ENCODE assay signal across 8 cellular contexts in genomic region chr14:50038398-50039119, GRCh38.
A peak's percentile ranks its signal among the peaks of the same experiment; 100 is the strongest.
DNase-seq lines count a peak whose midpoint lies in the region; ATAC-seq and TF ChIP-seq lines count a peak whose summit lies in the region.

No MANE protein-coding gene starts in this region.

- in situ Hi-C loops in HAP-1 (cut with MboI; ENCODE audit: low sequenced_read_pairs), result no loop called here

- TF ChIP-seq CTCF in AG10803 (conservative IDR thresholded peaks at IDR 0.05; ENCODE audit: low read length) (peak; percentile 27; the same call in 1 of the 2 replicates), cardiac fibroblast (IDR thresholded peaks at IDR 0.05; ENCODE audit: low read depth, low read length) (peak; percentile 31), omental fat pad (IDR thresholded peaks at IDR 0.05) (no peak)

- H3K36me3 ChIP-seq in HAP-1 (replicated peaks), result no peaks in the 10 kb centered on the region

- H3K4me1 ChIP-seq in HAP-1, result peaks cover 9% of the 10 kb centered on the region; the same call in 1 of the 2 replicates

- H3K27me3 ChIP-seq in HAP-1 (ENCODE audit: low read depth), result no peaks in the 10 kb centered on the region

- H3K9me3 ChIP-seq in HAP-1, result 0 out of 2 replicates have a peak, but pooled peaks cover 4% of the 10 kb centered on the region

- H3K4me3 ChIP-seq in AG10803 (ENCODE audit: low read length), result no peak overlapping the region
- no peak overlapping the region for H3K4me3 ChIP-seq in cardiac fibroblast (replicated peaks in 1 of 2; ENCODE audit: low read depth in 2 of 2, low read length in 2 of 2)
- H3K4me3 ChIP-seq in HAP-1, result no peak overlapping the region

- DNase-seq in AG10803 (ENCODE audit: low read depth) (peak; percentile 98), cardiac fibroblast (ENCODE audit: low read depth in 2 of 2) (peak; percentile 74 to 98), omental fat pad (ENCODE audit: low spot score) (no peak), cerebellum (ENCODE audit: low spot score) (no peak), HAP-1 (ENCODE audit: low spot score in 2 of 2) (no peak)

- ATAC-seq in GM19043 (IDR thresholded peaks at IDR 0.05; ENCODE audit: low read depth, unreplicated experiment) (peak; percentile 75), HG03103 (IDR thresholded peaks at IDR 0.05; ENCODE audit: low read depth, unreplicated experiment) (peak; percentile 77), SK-N-SH treated with all-trans-retinoic acid at 6 μM for 48 hours (peak; percentile 81), omental fat pad (ENCODE audit: low FRiP score) (peak; percentile 83)

TF ChIP-seq in SK-N-SH treated with all-trans-retinoic acid at 6 μM for 48 hours, 23 proteins besides CTCF, POLR2A, EP300 and RAD21:
- no peak for TF ChIP-seq ARNTL (CRISPR knock-in tag; IDR thresholded peaks at IDR 0.05; ENCODE audit: borderline replicate concordance, low read depth)
- no peak for TF ChIP-seq PPARA (CRISPR knock-in tag; IDR thresholded peaks at IDR 0.05; ENCODE audit: borderline replicate concordance)
- TF ChIP-seq CREB5 (CRISPR knock-in tag; IDR thresholded peaks at IDR 0.05; ENCODE audit: low read depth), result no peak
- no peak for TF ChIP-seq CSDC2 (CRISPR knock-in tag; IDR thresholded peaks at IDR 0.05)
- TF ChIP-seq SNAI2 (CRISPR knock-in tag; IDR thresholded peaks at IDR 0.05), result no peak
- TF ChIP-seq PATZ1 (CRISPR knock-in tag; IDR thresholded peaks at IDR 0.05; ENCODE audit: borderline replicate concordance), result no peak
- no peak for TF ChIP-seq ZC3H10 (CRISPR knock-in tag; IDR thresholded peaks at IDR 0.05)
- TF ChIP-seq ZNF565 (CRISPR knock-in tag; conservative IDR thresholded peaks at IDR 0.05; ENCODE audit: low read depth), result no peak
- no peak for TF ChIP-seq OSR1 (CRISPR knock-in tag; IDR thresholded peaks at IDR 0.05)
TF ChIP-seq in SK-N-SH treated with all-trans-retinoic acid at 6 μM for 48 hours: peak in this region for 0.

Comparison
In these comparisons a context has a peak if more than half of its experiments do, and no peak if none do; other contexts are left out.
1. DNase-seq: peak in AG10803 (single experiment) and cardiac fibroblast (2 of 2); none in omental fat pad (single experiment), cerebellum (single experiment) and HAP-1 (0 of 2).
2. CTCF ChIP-seq: peak in AG10803 (single experiment) and cardiac fibroblast (single experiment); none in omental fat pad (0 of 3).
3. Peak in every context shown above with its lines, with median percentiles within 50 percentile points of each other: ATAC-seq.